Comparison of ENCODE assay signal across 19 cellular contexts in genomic region chr4:163582688-163583087, GRCh38.
"Had no signal": no experiment of that assay in that cellular context is flagged by ENCODE, and none has a peak within 500 bp of the region (broad histone marks: within the 10 kb centered on the region; RNA-seq: fewer than 3 reads in every experiment).

No MANE protein-coding gene starts in this region.

- H3K4me1 ChIP-seq: ascending aorta, breast epithelium, gastroesophageal sphincter, tibial nerve had no signal

- H3K27ac ChIP-seq: ascending aorta, breast epithelium, gastroesophageal sphincter, heart left ventricle, tibial nerve had no signal

- H3K27me3 ChIP-seq: ascending aorta, breast epithelium, gastroesophageal sphincter, heart left ventricle, tibial nerve had no signal

- DNase-seq: activated CD4-positive, alpha-beta T cell treated with anti-CD3 and anti-CD28 coated beads, Interleukin-2, amount 10 ng/mL, durations not matched to agents 7 days and 5 days; activated CD8-positive, alpha-beta T cell treated with anti-CD3 and anti-CD28 coated beads, Interleukin-2, amount 10 ng/mL, durations not matched to agents 7 days and 5 days; activated naive CD4-positive, alpha-beta T cell treated with anti-CD3 and anti-CD28 coated beads for 36 hours; activated T-cell treated with anti-CD3 and anti-CD28 coated beads, Interleukin-2, amount 50 U/mL, for 24 hours; effector CD4-positive, alpha-beta T cell; heart left ventricle; left ventricle myocardium superior; occipital lobe; posterior cingulate gyrus; stimulated activated CD4-positive, alpha-beta T cell treated with anti-CD3 and anti-CD28 coated beads, Interleukin-12 subunit alpha, Interleukin-12 subunit beta, amount 100 ng/mL, for 4 hours; stimulated activated CD4-positive, alpha-beta T cell treated with anti-CD3 and anti-CD28 coated beads, Interleukin-1b, Interleukin-23, amount 100 ng/mL, for 48 hours; stimulated activated CD8-positive, alpha-beta memory T cell treated with anti-CD3 and anti-CD28 coated beads, Interleukin-4, amount 100 ng/mL, for 48 hours; T-helper 9 cell had no signal

- H3K36me3 ChIP-seq: ascending aorta, breast epithelium, gastroesophageal sphincter, heart left ventricle, tibial nerve had no signal

- H3K9me3 ChIP-seq: ascending aorta, gastroesophageal sphincter, tibial nerve had no signal

- ATAC-seq: activated CD4-positive, CD25-positive, alpha-beta regulatory T cell treated with anti-CD3 and anti-CD28 coated beads, Interleukin-2, amount 50 U/mL, for 24 hours; activated CD8-positive, alpha-beta T cell treated with anti-CD3 and anti-CD28 coated beads, Interleukin-2, amount 10 ng/mL, durations not matched to agents 7 days and 5 days; esophagus mucosa; gastroesophageal sphincter; heart left ventricle; left ventricle myocardium superior had no signal

- H3K4me3 ChIP-seq: ascending aorta, breast epithelium, gastroesophageal sphincter, heart left ventricle, tibial nerve had no signal
